Comparison of ENCODE assay signal across 1 cellular context in genomic region chr6:105592329-105592728, GRCh38.
TF ChIP-seq lines count a peak whose summit lies in the region.

No MANE protein-coding gene starts in this region.

TF ChIP-seq in SK-N-SH, 30 proteins besides CTCF, POLR2A, EP300 and RAD21 (continued from another document):
- TF ChIP-seq USF1 (IDR thresholded peaks at IDR 0.05; ENCODE audit: borderline replicate concordance, low read depth), result no peak
- no peak; the same call in 1 of the 2 replicates for TF ChIP-seq YY1 (IDR thresholded peaks at IDR 0.05; ENCODE audit: low read depth)
- TF ChIP-seq ELF1 (IDR thresholded peaks at IDR 0.05), result peak; percentile 32; the same call in 1 of the 2 replicates
- peak; percentile 68; the same call in 1 of the 2 replicates for TF ChIP-seq POLR2AphosphoS5 (IDR thresholded peaks at IDR 0.05; ENCODE audit: low read depth, low read length)
- peak; percentile 99 for TF ChIP-seq PBX3 (IDR thresholded peaks at IDR 0.05)
- peak; percentile 84; the same call in 1 of the 2 replicates for TF ChIP-seq RXRA (IDR thresholded peaks at IDR 0.05; ENCODE audit: borderline replicate concordance, low read depth)
- no peak for TF ChIP-seq CHD2 (IDR thresholded peaks at IDR 0.05; ENCODE audit: low read length, partially characterized antibody)
- peak; percentile 33; the same call in 1 of the 2 replicates for TF ChIP-seq TAF1 (IDR thresholded peaks at IDR 0.05; ENCODE audit: borderline replicate concordance, low read depth, low read length)
- peak; percentile 99 for TF ChIP-seq NFIC (IDR thresholded peaks at IDR 0.05; ENCODE audit: borderline replicate concordance)
- no peak for TF ChIP-seq RCOR1 (IDR thresholded peaks at IDR 0.05; ENCODE audit: low read length)
- TF ChIP-seq REST (IDR thresholded peaks at IDR 0.05; ENCODE audit: low read depth, low read length), result no peak
- TF ChIP-seq TCF12 (IDR thresholded peaks at IDR 0.05), result peak; percentile 98
TF ChIP-seq in SK-N-SH: peak in this region for 15.
